In the genomic region with DNA sequence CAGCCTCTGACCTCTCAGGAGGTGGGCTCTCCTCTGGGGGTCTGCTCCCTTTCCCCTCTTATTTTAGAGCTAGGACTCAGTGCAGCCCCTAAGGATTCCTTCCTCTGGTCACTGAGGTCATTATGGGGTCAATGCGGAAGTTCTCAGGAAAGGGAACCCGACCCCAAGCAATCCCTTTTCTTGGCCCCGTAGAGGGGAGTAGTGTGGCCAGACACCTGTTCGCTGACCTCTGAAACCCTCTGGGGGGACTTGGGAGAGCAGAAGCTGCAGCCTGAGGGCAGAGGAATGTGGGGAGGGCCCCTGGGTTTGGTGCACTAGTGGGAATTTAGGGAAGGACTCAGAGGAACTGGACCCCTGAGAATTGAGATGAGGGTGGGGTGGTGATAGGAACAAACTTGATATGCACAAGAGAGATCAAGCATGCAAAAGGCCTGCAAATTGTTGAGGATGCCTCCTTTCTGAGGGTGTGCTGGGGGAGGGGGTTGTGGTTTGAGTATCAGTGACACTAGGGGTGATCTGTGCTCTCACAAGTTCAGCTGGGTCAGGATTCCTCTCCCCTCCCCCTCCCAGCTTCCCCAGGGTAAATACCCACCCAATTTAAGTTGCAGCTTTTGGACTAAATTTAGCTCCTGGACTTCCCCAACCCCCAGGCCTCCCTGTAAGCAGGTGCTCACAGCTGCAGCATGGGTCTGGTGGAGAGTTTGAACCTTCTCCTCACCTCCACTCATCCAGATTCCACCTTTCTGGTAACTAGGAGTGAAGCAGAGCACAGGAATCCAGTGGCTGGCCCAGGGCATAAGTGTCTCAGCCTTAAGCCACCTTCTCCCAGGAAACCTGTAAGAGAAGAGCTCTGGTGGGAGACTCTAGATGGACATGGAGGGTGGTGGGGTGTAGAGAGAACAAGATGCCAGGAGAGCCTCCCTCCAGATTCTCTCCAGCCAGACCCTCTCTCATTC, we compare ENCODE assay signal across 8 cellular contexts. TPM values are rescaled to one million over a fixed set of nuclear protein-coding genes. Genes with fewer than 3 reads are reported as not detected.
DNase-seq lines count a peak whose midpoint lies in the region; ATAC-seq and TF ChIP-seq lines count a peak whose summit lies in the region.

No MANE protein-coding gene starts in this region.

- H2AFZ ChIP-seq in PC-3 (ENCODE audit: low read length): no peak overlapping the region

- H3K4me3 ChIP-seq in PC-3 (ENCODE audit: low read length): peak overlapping the region; percentile 69

- in situ Hi-C loops in GM13976 (cut with MboI; ENCODE audit: low sequenced_read_pairs, unreplicated experiment): loop anchor here (10.0 kb wide), 1 partner anchor 52 kb away; no protein-coding TSS in a partner anchor

- no peaks in the 10 kb centered on the region for H3K36me3 Mint-ChIP-seq in HFFc6 (ENCODE audit: low read depth)
- peaks cover 5% of the 10 kb centered on the region for H3K36me3 Mint-ChIP-seq in activated naive CD8-positive, alpha-beta T cell

- no peaks in the 10 kb centered on the region for H3K9me3 ChIP-seq in PC-3 (ENCODE audit: low read length)

- H3K27me3 ChIP-seq in PC-3 (ENCODE audit: low read length) (no peaks in the 10 kb centered on the region), layer of hippocampus (ENCODE audit: control insufficient read depth, insufficient read depth, low read length) (no peaks in the 10 kb centered on the region)

- no TSS peak for BruUV-seq in PC-3 (replicated peaks; lab: Mats Ljungman, UMichigan)

- intact Hi-C loops in PC-3 (cut with micrococcal nuclease): loop anchor here (5.0 to 10.0 kb wide), 3 partner anchors 135 to 432 kb away; partner anchors contain the start of genes GOLPH3L and SETDB1

- peaks cover 3% of the 10 kb centered on the region for H3F3A ChIP-seq in PC-3 (ENCODE audit: low read length, unreplicated experiment)

- H3K27me3 Mint-ChIP-seq in HFFc6 (ENCODE audit: insufficient read depth): peaks cover 19% of the 10 kb centered on the region
- no peaks in the 10 kb centered on the region for H3K27me3 Mint-ChIP-seq in activated naive CD8-positive, alpha-beta T cell

- H3K4me2 ChIP-seq in PC-3 (ENCODE audit: low read length): peak overlapping the region; percentile 94

- no peak for ATAC-seq in PC-3

- peaks cover 25% of the 10 kb centered on the region for H3K79me2 ChIP-seq in PC-3 (ENCODE audit: low read length)

- H3K4me1 Mint-ChIP-seq in HFFc6 (ENCODE audit: low read depth): peaks cover 59% of the 10 kb centered on the region
- H3K4me1 Mint-ChIP-seq in activated naive CD8-positive, alpha-beta T cell (ENCODE audit: low read depth): peaks cover 63% of the 10 kb centered on the region

- H3K4me1 ChIP-seq in PC-3 (ENCODE audit: insufficient read depth, low read length): peaks cover 42% of the 10 kb centered on the region

- H3K27ac Mint-ChIP-seq in HFFc6: peak overlapping the region; percentile 99
- peak overlapping the region; percentile 100 for H3K27ac Mint-ChIP-seq in activated naive CD8-positive, alpha-beta T cell

- peak overlapping the region; percentile 90 for H3K4me3 Mint-ChIP-seq in HFFc6
- H3K4me3 Mint-ChIP-seq in activated naive CD8-positive, alpha-beta T cell: peak overlapping the region; percentile 98

- no peaks in the 10 kb centered on the region; the same call in 1 of the 2 replicates for H3K9me3 Mint-ChIP-seq in HFFc6
- no peaks in the 10 kb centered on the region for H3K9me3 Mint-ChIP-seq in activated naive CD8-positive, alpha-beta T cell (ENCODE audit: low read depth)

- CTCF ChIA-PET in PC-3 (lab: Charles Lee): interaction anchor here (0.6 to 2.2 kb wide), 4 partner anchors 17 to 251 kb away, joined by 3 to 7 read pairs (median 4); partner anchors contain the start of genes ENSA and MCL1

- H3K27ac ChIP-seq in PC-3 (ENCODE audit: low read length) (peak overlapping the region; percentile 96), layer of hippocampus (ENCODE audit: low read depth, low read length) (peak overlapping the region; percentile 99)

- no peaks in the 10 kb centered on the region for H3K9me2 ChIP-seq in PC-3 (replicated peaks; ENCODE audit: low read length)

- H4K20me1 ChIP-seq in PC-3 (ENCODE audit: low read length): no peaks in the 10 kb centered on the region

- DNase-seq in GM13976 (ENCODE audit: low spot score) (peak; percentile 85), HFFc6 (no peak), PC-3 (peak; percentile 28), LoVo (ENCODE audit: low spot score) (no peak), cerebellar nuclear complex (lab: John Stamatoyannopoulos, UW) (no peak)
- peak; percentile 57 for DNase-seq in stimulated activated CD8-positive, alpha-beta memory T cell treated with anti-CD3 and anti-CD28 coated beads, Interleukin-12 subunit alpha, Interleukin-12 subunit beta, amount 100 ng/mL, for 24 hours (ENCODE audit: extremely low read depth)

- TF ChIP-seq CTCF in GM13976 (IDR thresholded peaks at IDR 0.05; ENCODE audit: borderline replicate concordance, control extremely low read depth, extremely low read depth, insufficient read depth, missing control alignments) (no peak), HFFc6 (IDR thresholded peaks at IDR 0.05) (no peak), PC-3 (conservative IDR thresholded peaks at IDR 0.05; ENCODE audit: low read depth, low read length) (no peak)

- no peaks in the 10 kb centered on the region for H3K36me3 ChIP-seq in PC-3 (ENCODE audit: low read depth, low read length)

- peak overlapping the region; percentile 89 for H3K9ac ChIP-seq in PC-3 (ENCODE audit: low read length)

- POLR2A ChIA-PET in PC-3 (lab: Charles Lee; ENCODE audit: unreplicated experiment): interaction anchor here (0.5 to 2.3 kb wide), 10 partner anchors 10 to 817 kb away, joined by 3 to 31 read pairs (median 5); partner anchors contain the start of genes CERS2, ENSA, FALEC and MCL1

RNA-seq across cellular contexts. Expression of gene ADAMTSL4, which starts 13.5 kb away (rescaled TPM):
- 10 to 100 TPM; 33.7 to 61.2 (median 38.2) TPM for total RNA-seq in HFFc6 (2021; fragmentation: NEBNext Ultra II Directional; extraction: Animal tissue kit (Norgen Biotek cat#: 25700))
- total RNA-seq in PC-3 (2014; rRNA removed): 0.81 and 0.87 TPM in 2 replicates

RNA-seq across cellular contexts. Expression of gene MCL1, which starts 16.7 kb away (rescaled TPM):
- total RNA-seq in HFFc6 (2021; fragmentation: NEBNext Ultra II Directional; extraction: Animal tissue kit (Norgen Biotek cat#: 25700)): 100 to 1,000 TPM; 155 to 170 (median 164) TPM
- total RNA-seq in PC-3 (2014; rRNA removed): 285 and 376 TPM in 2 replicates

RNA-seq across cellular contexts. Expression of gene FALEC, which starts 47.1 kb away (rescaled TPM):
- under 1 TPM in 2 of 6 experiments, not detected in 4; 0.43 to 0.59 TPM for total RNA-seq in HFFc6 (2021; fragmentation: NEBNext Ultra II Directional; extraction: Animal tissue kit (Norgen Biotek cat#: 25700))
- total RNA-seq in PC-3 (2014; rRNA removed): 0.73 TPM in 1 of 2 replicates, not detected in the other

RNA-seq across cellular contexts. Expression of gene ECM1, which starts 54.8 kb away (rescaled TPM):
- 10 to 100 TPM; 30.8 to 52.0 (median 46.5) TPM for total RNA-seq in HFFc6 (2021; fragmentation: NEBNext Ultra II Directional; extraction: Animal tissue kit (Norgen Biotek cat#: 25700))
- total RNA-seq in PC-3 (2014; rRNA removed): 2.3 and 3.7 TPM in 2 replicates

Comparison
In these comparisons a context has a peak if more than half of its experiments do, and no peak if none do; other contexts are left out.
1. DNase-seq: peak in GM13976 (single experiment), PC-3 (single experiment) and stimulated activated CD8-positive, alpha-beta memory T cell treated with anti-CD3 and anti-CD28 coated beads, Interleukin-12 subunit alpha, Interleukin-12 subunit beta, amount 100 ng/mL, for 24 hours (single experiment); none in HFFc6 (single experiment), LoVo (single experiment) and cerebellar nuclear complex (0 of 2).
2. RNA of gene ADAMTSL4, which starts 13.5 kb away (total RNA-seq): 33.7 to 61.2 TPM in HFFc6; 0.81 to 0.87 TPM in PC-3; every median in the first group is over 10 times any median in the second.